ENCODE assay signal across 9 cellular contexts in the genomic region with DNA sequence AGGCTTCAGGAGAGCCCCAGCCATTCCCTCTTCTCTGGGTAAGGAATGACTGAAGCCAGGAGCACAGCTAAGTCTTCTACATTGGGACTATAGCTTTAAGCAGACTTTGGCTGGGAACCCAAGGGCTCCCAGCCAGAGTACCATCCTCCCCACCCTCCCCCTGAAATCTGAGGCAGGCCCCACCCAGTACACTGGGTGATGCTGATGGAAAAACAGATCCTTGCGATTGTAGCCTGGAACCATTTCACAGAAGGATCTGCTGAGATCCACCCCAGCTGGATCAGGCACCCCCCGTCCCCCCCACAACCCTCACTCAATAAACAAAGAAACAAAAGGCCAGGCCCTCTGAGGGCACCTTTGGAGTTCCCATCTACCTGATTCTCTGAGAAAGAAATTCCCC. TPM values are rescaled to one million over a fixed set of nuclear protein-coding genes. Genes with fewer than 3 reads are reported as not detected.
DNase-seq lines count a peak whose midpoint lies in the region; ATAC-seq and TF ChIP-seq lines count a peak whose summit lies in the region.
"Had no signal": no experiment of that assay in that cellular context is flagged by ENCODE, and none has a peak within 500 bp of the region (broad histone marks: within the 10 kb centered on the region; RNA-seq: fewer than 3 reads in every experiment).

No MANE protein-coding gene starts in this region.

- intact Hi-C loops in CD8-positive, alpha-beta T cell (cut with DNase I, micrococcal nuclease): no loop called here
- intact Hi-C loops in Panc1 (cut with micrococcal nuclease; ENCODE audit: unreplicated experiment): no loop called here
- intact Hi-C loops in posterior vena cava (cut with DNase I): loop anchor here in 1 of 2 donors (5.0 kb wide), 1 partner anchor 44 kb away; the partner anchor contains the start of genes LRRC51 and NUMA1

- no peaks in the 10 kb centered on the region for H3K9me3 ChIP-seq in CD8-positive, alpha-beta T cell (ENCODE audit: low read length)
- H3K9me3 ChIP-seq in Panc1 (ENCODE audit: control insufficient read depth, insufficient read depth, low read depth, low read length) (no peaks in the 10 kb centered on the region), HAP-1 (no peaks in the 10 kb centered on the region)

- no peak overlapping the region for H3K4me3 Mint-ChIP-seq in CD8-positive, alpha-beta T cell
- H3K4me3 Mint-ChIP-seq in progenitor cell of endocrine pancreas (ENCODE audit: low read depth): no peak overlapping the region

- DNase-seq in CD8-positive, alpha-beta T cell: no peak
- no peak for DNase-seq in Panc1 (ENCODE audit: low read depth, low spot score)
- DNase-seq in fibroblast of villous mesenchyme (ENCODE audit: low read depth): peak; percentile 84
- peak; percentile 84 for DNase-seq in posterior vena cava (ENCODE audit: low spot score)
- DNase-seq in progenitor cell of endocrine pancreas (ENCODE audit: low spot score, unreplicated experiment): no peak
- DNase-seq in SK-N-DZ (ENCODE audit: low spot score): no peak
- DNase-seq in HAP-1 (ENCODE audit: low spot score in 2 of 2): no peak
- DNase-seq: activated CD4-positive, alpha-beta T cell treated with anti-CD3 and anti-CD28 coated beads, Interleukin-2, amount 50 U/mL, for 1 hour had no signal

- no peaks in the 10 kb centered on the region for H3K9me3 Mint-ChIP-seq in CD8-positive, alpha-beta T cell
- H3K9me3 Mint-ChIP-seq in progenitor cell of endocrine pancreas (ENCODE audit: low read depth): no peaks in the 10 kb centered on the region

- H3K27me3 ChIP-seq in CD8-positive, alpha-beta T cell (ENCODE audit: insufficient read depth, low read length): no peaks in the 10 kb centered on the region
- no peaks in the 10 kb centered on the region for H3K27me3 ChIP-seq in Panc1 (ENCODE audit: control insufficient read depth, insufficient read depth, low read length)
- H3K27me3 ChIP-seq in HAP-1 (ENCODE audit: low read depth): no peaks in the 10 kb centered on the region

- H3K27me3 Mint-ChIP-seq in CD8-positive, alpha-beta T cell (ENCODE audit: low read depth): no peaks in the 10 kb centered on the region
- H3K27me3 Mint-ChIP-seq in progenitor cell of endocrine pancreas: no peaks in the 10 kb centered on the region

- H3K36me3 Mint-ChIP-seq in CD8-positive, alpha-beta T cell: peaks cover 33% of the 10 kb centered on the region
- peaks cover 10% of the 10 kb centered on the region for H3K36me3 Mint-ChIP-seq in progenitor cell of endocrine pancreas (ENCODE audit: insufficient read depth)

- peaks cover 66% of the 10 kb centered on the region for H3K4me1 ChIP-seq in CD8-positive, alpha-beta T cell (ENCODE audit: insufficient read depth, low read length)
- H3K4me1 ChIP-seq in Panc1 (ENCODE audit: control insufficient read depth, insufficient read depth, low read length) (peaks cover 37% of the 10 kb centered on the region), HAP-1 (peaks cover 36% of the 10 kb centered on the region)

- no peak for ATAC-seq in CD8-positive, alpha-beta T cell
- no peak for ATAC-seq in Panc1
- no peak for ATAC-seq in GM21529 (IDR thresholded peaks at IDR 0.05; ENCODE audit: unreplicated experiment)

- H3K4me3 ChIP-seq in CD8-positive, alpha-beta T cell (ENCODE audit: low read depth, low read length): peak overlapping the region; percentile 82
- peak overlapping the region; percentile 59 to 72; a peak in 1 of 4 replicates for H3K4me3 ChIP-seq in Panc1 (ENCODE audit: low read depth in 2 of 2, low read length in 2 of 2)
- H3K4me3 ChIP-seq in fibroblast of villous mesenchyme (ENCODE audit: low read depth, low read length): peak overlapping the region; percentile 69
- H3K4me3 ChIP-seq in HAP-1: no peak overlapping the region

- in situ Hi-C loops in Panc1 (cut with HindIII; ENCODE audit: low pct_unique_long_range_greater_than_20kb, low sequenced_read_pairs): no loop called here
- in situ Hi-C loops in HAP-1 (cut with MboI; ENCODE audit: low sequenced_read_pairs): no loop called here

- peak overlapping the region; percentile 93 for H3K27ac ChIP-seq in CD8-positive, alpha-beta T cell (ENCODE audit: low read depth, low read length)
- H3K27ac ChIP-seq in Panc1 (ENCODE audit: low read length): peak overlapping the region; percentile 10; the same call in 1 of the 2 replicates

- POLR2A ChIA-PET in CD8-positive, alpha-beta T cell (lab: Charles Lee): interaction anchor here (1.6 to 4.3 kb wide), 4 partner anchors 8 to 53 kb away, joined by 4 to 42 read pairs (median 16); partner anchors contain the start of genes LRRC51 and NUMA1
- POLR2A ChIA-PET in Panc1 (lab: Charles Lee): interaction anchor here (0.5 to 1.5 kb wide), 4 partner anchors 10 to 337 kb away, joined by 3 to 8 read pairs (median 5); no protein-coding TSS in a partner anchor

- no peak overlapping the region for H3K27ac Mint-ChIP-seq in CD8-positive, alpha-beta T cell
- H3K27ac Mint-ChIP-seq in progenitor cell of endocrine pancreas: no peak overlapping the region

- no TSS peak for BruUV-seq in Panc1 (replicated peaks; lab: Mats Ljungman, UMichigan)

- H3K4me1 Mint-ChIP-seq in CD8-positive, alpha-beta T cell (ENCODE audit: low read depth): peaks cover 45% of the 10 kb centered on the region
- peaks cover 4% of the 10 kb centered on the region for H3K4me1 Mint-ChIP-seq in progenitor cell of endocrine pancreas (ENCODE audit: low read depth)

- H3K36me3 ChIP-seq in CD8-positive, alpha-beta T cell (ENCODE audit: insufficient read depth, low read length): peaks cover 6% of the 10 kb centered on the region
- no peaks in the 10 kb centered on the region; the same call in 1 of the 2 replicates for H3K36me3 ChIP-seq in Panc1 (ENCODE audit: control insufficient read depth, insufficient read depth, low read length)
- H3K36me3 ChIP-seq in HAP-1 (replicated peaks): peaks cover 23% of the 10 kb centered on the region

- TF ChIP-seq CTCF in CD8-positive, alpha-beta T cell (IDR thresholded peaks at IDR 0.05): no peak
- TF ChIP-seq CTCF in Panc1 (IDR thresholded peaks at IDR 0.05): no peak
- no peak for TF ChIP-seq CTCF in fibroblast of villous mesenchyme (IDR thresholded peaks at IDR 0.05; ENCODE audit: insufficient read depth, low read depth, low read length)
- TF ChIP-seq CTCF in progenitor cell of endocrine pancreas (IDR thresholded peaks at IDR 0.05; ENCODE audit: unreplicated experiment): no peak

- CTCF ChIA-PET in CD8-positive, alpha-beta T cell (lab: Charles Lee): interaction anchor here (1.0 to 5.4 kb wide), 6 partner anchors 9 to 106 kb away, joined by 3 to 58 read pairs (median 16); no protein-coding TSS in a partner anchor
- CTCF ChIA-PET in Panc1 (lab: Charles Lee): interaction anchor here (2.6 kb wide), 1 partner anchor 13 kb away, joined by 8 read pairs; no protein-coding TSS in a partner anchor

RNA-seq across cellular contexts. Expression of gene IL18BP, which starts 39.8 kb away (rescaled TPM):
- total RNA-seq in CD8-positive, alpha-beta T cell: 10 to 100 TPM; 13.7 to 13.8 TPM
- total RNA-seq in Panc1 (2021; ENCODE audit: unreplicated experiment) (18.2 TPM), fibroblast of villous mesenchyme (2.6 and 4.2 TPM in 2 replicates), posterior vena cava (10 to 100 TPM; 11.3 to 13.0 TPM), progenitor cell of endocrine pancreas (19.8 and 20.1 TPM in 2 replicates)
- 7.9 TPM for polyA plus RNA-seq in Panc1 (2012; ENCODE audit: insufficient read length)
- polyA plus RNA-seq in SK-N-DZ (2014; cell fraction: cytosol; rRNA removed): 3.5 and 4.6 TPM in 2 replicates
- polyA plus RNA-seq in SK-N-DZ (2014; cell fraction: nucleus; rRNA removed): 24.1 and 42.9 TPM in 2 replicates

RNA-seq across cellular contexts. Expression of gene NUMA1, which starts 41.9 kb away (rescaled TPM):
- 100 to 1,000 TPM; 171 to 174 TPM for total RNA-seq in CD8-positive, alpha-beta T cell
- total RNA-seq in Panc1 (2021; ENCODE audit: unreplicated experiment): 145 TPM
- 138 TPM for polyA plus RNA-seq in Panc1 (2012; ENCODE audit: insufficient read length)
- total RNA-seq in fibroblast of villous mesenchyme: 158 and 169 TPM in 2 replicates
- total RNA-seq in posterior vena cava: 100 to 1,000 TPM; 129 to 143 TPM
- 238 and 255 TPM in 2 replicates for total RNA-seq in progenitor cell of endocrine pancreas
- 179 and 200 TPM in 2 replicates for polyA plus RNA-seq in SK-N-DZ (2014; cell fraction: cytosol; rRNA removed)
- polyA plus RNA-seq in SK-N-DZ (2014; cell fraction: nucleus; rRNA removed): 399 and 537 TPM in 2 replicates

RNA-seq across cellular contexts. Expression of gene LRRC51, which starts 42.2 kb away (rescaled TPM):
- 1 to 10 TPM; 1.1 to 1.3 TPM for total RNA-seq in CD8-positive, alpha-beta T cell
- total RNA-seq in Panc1 (2021; ENCODE audit: unreplicated experiment): 13.4 TPM
- 14.2 TPM for polyA plus RNA-seq in Panc1 (2012; ENCODE audit: insufficient read length)
- 4.3 and 5.5 TPM in 2 replicates for total RNA-seq in fibroblast of villous mesenchyme
- 1 to 10 TPM; 6.0 to 6.9 TPM for total RNA-seq in posterior vena cava
- 12.4 and 14.9 TPM in 2 replicates for total RNA-seq in progenitor cell of endocrine pancreas
- 15.5 and 17.4 TPM in 2 replicates for polyA plus RNA-seq in SK-N-DZ (2014; cell fraction: cytosol; rRNA removed)
- polyA plus RNA-seq in SK-N-DZ (2014; cell fraction: nucleus; rRNA removed): 11.1 and 12.0 TPM in 2 replicates

Comparison
In these comparisons a context has a peak if more than half of its experiments do, and no peak if none do; other contexts are left out.
1. DNase-seq: peak in fibroblast of villous mesenchyme (single experiment) and posterior vena cava (single experiment); none in CD8-positive, alpha-beta T cell (0 of 7), Panc1 (single experiment), progenitor cell of endocrine pancreas (single experiment), SK-N-DZ (single experiment) and HAP-1 (0 of 2).